Comparison of ENCODE assay signal across 8 cellular contexts in the genomic region with DNA sequence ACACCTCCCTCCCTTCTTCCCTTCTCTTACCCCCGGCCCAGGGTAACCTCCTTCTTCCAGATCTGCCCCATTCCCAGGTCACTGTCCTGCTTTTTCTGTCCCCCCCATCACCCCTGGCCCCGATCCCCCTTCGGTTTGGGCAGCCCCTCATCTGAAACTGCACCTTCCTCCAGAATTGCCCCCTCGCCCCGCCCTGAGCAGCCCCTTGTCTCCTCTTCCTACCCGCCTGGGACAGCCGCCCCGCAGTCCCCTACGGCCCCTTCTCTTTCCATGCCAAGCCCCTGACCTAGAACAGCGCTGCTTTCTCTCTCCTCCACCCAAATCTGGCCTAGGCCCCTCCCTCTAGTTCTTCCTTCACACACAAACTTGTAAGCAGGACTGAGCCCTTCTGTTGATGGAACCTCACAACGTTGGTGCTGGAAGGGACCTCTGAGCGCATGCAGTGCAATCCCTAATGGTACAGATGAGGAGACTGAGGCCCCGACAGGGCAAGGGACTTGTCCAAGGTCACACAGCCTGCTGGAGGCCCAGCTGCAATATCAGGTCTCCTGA.
DNase-seq lines count a peak whose midpoint lies in the region; ATAC-seq and TF ChIP-seq lines count a peak whose summit lies in the region.

No MANE protein-coding gene starts in this region.

- H3K4me1 ChIP-seq in duodenal mucosa (ENCODE audit: control insufficient read depth in 1 of 2, insufficient read depth in 2 of 2, low read length in 2 of 2) (peaks cover 49 to 50% of the 10 kb centered on the region in 2 donors), muscle layer of duodenum (ENCODE audit: control insufficient read depth in 1 of 2, insufficient read depth in 2 of 2, low read length in 2 of 2) (peaks cover 24 to 41% of the 10 kb centered on the region in 2 donors)

- no peak for ATAC-seq in HG03439 (IDR thresholded peaks at IDR 0.05; ENCODE audit: unreplicated experiment)
- ATAC-seq in GM21717 (IDR thresholded peaks at IDR 0.05; ENCODE audit: unreplicated experiment), result no peak

- H3K9me3 ChIP-seq in duodenal mucosa (ENCODE audit: control insufficient read depth in 1 of 2, low read length in 2 of 2) (no peaks in the 10 kb centered on the region), muscle layer of duodenum (ENCODE audit: control insufficient read depth in 1 of 2, low read length in 2 of 2) (no peaks in the 10 kb centered on the region)

- H3K9ac ChIP-seq in duodenal mucosa (ENCODE audit: low read depth in 1 of 2, low read length in 2 of 2), result peak overlapping the region; percentile 18 to 82

- peak overlapping the region; percentile 82 for H3K4me3 ChIP-seq in GM12875 (ENCODE audit: low read depth, low read length)
- H3K4me3 ChIP-seq in duodenal mucosa (ENCODE audit: low read depth in 1 of 2, low read length in 2 of 2), result peak overlapping the region; percentile 83 to 87
- H3K4me3 ChIP-seq in muscle layer of duodenum (ENCODE audit: low read depth in 1 of 2, low read length in 2 of 2), result peak overlapping the region; percentile 82 to 83

- H3K27me3 ChIP-seq in duodenal mucosa (ENCODE audit: control insufficient read depth in 1 of 2, insufficient read depth in 2 of 2, low read length in 2 of 2) (no peaks in the 10 kb centered on the region), muscle layer of duodenum (ENCODE audit: low read depth, low read length) (no peaks in the 10 kb centered on the region)

- TF ChIP-seq CTCF in GM12875 (IDR thresholded peaks at IDR 0.05; ENCODE audit: borderline replicate concordance, insufficient read depth, low read depth, low read length) (no peak), RWPE1 (conservative IDR thresholded peaks at IDR 0.05; ENCODE audit: low read depth) (no peak)

- H3K27ac ChIP-seq in RWPE1 (peak overlapping the region; percentile 82), duodenal mucosa (ENCODE audit: low read depth, low read length) (peak overlapping the region; percentile 13), muscle layer of duodenum (ENCODE audit: low read length) (peak overlapping the region; percentile 33)

- H3K36me3 ChIP-seq in duodenal mucosa (ENCODE audit: control insufficient read depth in 1 of 2, insufficient read depth in 2 of 2, low read length in 2 of 2) (peaks cover 9 to 11% of the 10 kb centered on the region in 2 donors), muscle layer of duodenum (ENCODE audit: control insufficient read depth in 1 of 2, insufficient read depth in 2 of 2, low read length in 2 of 2) (peaks cover 11 to 14% of the 10 kb centered on the region in 2 donors)

- no peak for DNase-seq in RWPE1 (ENCODE audit: low spot score)
- DNase-seq in NOMO-1 treated with dmso at 0.1 percent for 144 hours (lab: John Stamatoyannopoulos, UW; ENCODE audit: unreplicated experiment), result no peak
- DNase-seq in SIG-M5 (lab: John Stamatoyannopoulos, UW), result no peak

- CTCF ChIA-PET in RWPE1 (lab: Yijun Ruan, JAX), result interaction anchor here (0.5 kb wide), 1 partner anchor 210 kb away, joined by 3 read pairs; no protein-coding TSS in a partner anchor

- POLR2A ChIA-PET in RWPE1 (lab: Yijun Ruan, JAX; ENCODE audit: low non-redundant PET), result interaction anchor here (1.1 kb wide), 1 partner anchor 28 kb away, joined by 4 read pairs; the partner anchor contains the start of gene MEA1

Comparison
In these comparisons a context has a peak if more than half of its experiments do, and no peak if none do; other contexts are left out.
1. H3K27ac ChIP-seq: peak in every context shown above with its lines; median percentile 82 in RWPE1; 33 in muscle layer of duodenum; 13 in duodenal mucosa.